8 cellular contexts compared by ENCODE assay signal in the genomic region with DNA sequence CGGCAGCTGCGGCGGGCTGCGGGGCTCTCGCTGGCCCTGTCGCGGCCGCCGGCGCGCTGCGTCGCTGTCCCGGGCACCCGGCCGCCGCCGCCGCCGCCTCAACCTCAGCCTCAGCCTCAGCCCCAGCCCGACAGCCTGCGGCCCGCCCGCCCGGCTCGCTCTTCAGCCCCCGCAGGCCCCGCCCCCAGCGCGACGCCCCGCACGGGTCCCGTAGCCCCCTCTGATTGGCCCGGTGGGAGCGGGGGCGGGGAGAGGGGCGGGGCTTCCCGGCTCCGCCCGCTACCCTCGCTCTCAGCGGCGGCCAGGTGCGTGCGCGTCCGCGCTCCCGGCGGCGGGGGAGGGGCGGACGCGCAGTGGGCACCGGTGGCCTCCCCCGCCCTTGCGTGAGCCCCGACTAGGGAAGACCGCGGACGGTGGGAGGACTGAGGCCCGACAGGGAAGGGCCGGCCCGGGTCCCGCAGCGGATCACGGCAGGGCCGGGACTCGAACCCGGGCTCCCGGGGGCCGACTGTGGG. TPM values are rescaled to one million over a fixed set of nuclear protein-coding genes. Genes with fewer than 3 reads are reported as not detected.
DNase-seq lines count a peak whose midpoint lies in the region; ATAC-seq and TF ChIP-seq lines count a peak whose summit lies in the region.

A gene with protein sequence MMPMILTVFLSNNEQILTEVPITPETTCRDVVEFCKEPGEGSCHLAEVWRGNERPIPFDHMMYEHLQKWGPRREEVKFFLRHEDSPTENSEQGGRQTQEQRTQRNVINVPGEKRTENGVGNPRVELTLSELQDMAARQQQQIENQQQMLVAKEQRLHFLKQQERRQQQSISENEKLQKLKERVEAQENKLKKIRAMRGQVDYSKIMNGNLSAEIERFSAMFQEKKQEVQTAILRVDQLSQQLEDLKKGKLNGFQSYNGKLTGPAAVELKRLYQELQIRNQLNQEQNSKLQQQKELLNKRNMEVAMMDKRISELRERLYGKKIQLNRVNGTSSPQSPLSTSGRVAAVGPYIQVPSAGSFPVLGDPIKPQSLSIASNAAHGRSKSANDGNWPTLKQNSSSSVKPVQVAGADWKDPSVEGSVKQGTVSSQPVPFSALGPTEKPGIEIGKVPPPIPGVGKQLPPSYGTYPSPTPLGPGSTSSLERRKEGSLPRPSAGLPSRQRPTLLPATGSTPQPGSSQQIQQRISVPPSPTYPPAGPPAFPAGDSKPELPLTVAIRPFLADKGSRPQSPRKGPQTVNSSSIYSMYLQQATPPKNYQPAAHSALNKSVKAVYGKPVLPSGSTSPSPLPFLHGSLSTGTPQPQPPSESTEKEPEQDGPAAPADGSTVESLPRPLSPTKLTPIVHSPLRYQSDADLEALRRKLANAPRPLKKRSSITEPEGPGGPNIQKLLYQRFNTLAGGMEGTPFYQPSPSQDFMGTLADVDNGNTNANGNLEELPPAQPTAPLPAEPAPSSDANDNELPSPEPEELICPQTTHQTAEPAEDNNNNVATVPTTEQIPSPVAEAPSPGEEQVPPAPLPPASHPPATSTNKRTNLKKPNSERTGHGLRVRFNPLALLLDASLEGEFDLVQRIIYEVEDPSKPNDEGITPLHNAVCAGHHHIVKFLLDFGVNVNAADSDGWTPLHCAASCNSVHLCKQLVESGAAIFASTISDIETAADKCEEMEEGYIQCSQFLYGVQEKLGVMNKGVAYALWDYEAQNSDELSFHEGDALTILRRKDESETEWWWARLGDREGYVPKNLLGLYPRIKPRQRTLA (minus strand): TSS at position 137 of the 515 bp plus-strand sequence. CDS start 268 bp downstream, outside the sequence.

- peaks cover 10% of the 10 kb centered on the region for H3K79me2 ChIP-seq in DOHH2 (ENCODE audit: control insufficient read depth, low read length)
- H3K79me2 ChIP-seq in Karpas-422 (ENCODE audit: low read length): no peaks in the 10 kb centered on the region
- no peaks in the 10 kb centered on the region for H3K79me2 ChIP-seq in neural progenitor cell (ENCODE audit: low read depth)

- H3F3A ChIP-seq in DOHH2 (ENCODE audit: control insufficient read depth, insufficient read depth) (no peaks in the 10 kb centered on the region; the same call in 1 of the 2 replicates), neural progenitor cell (ENCODE audit: low read depth) (peaks cover 24% of the 10 kb centered on the region)

- no peak for TF ChIP-seq POLR2A in stomach (IDR thresholded peaks at IDR 0.05)

- H3K36me3 ChIP-seq in DOHH2 (ENCODE audit: control insufficient read depth, low read length) (no peaks in the 10 kb centered on the region), Karpas-422 (ENCODE audit: insufficient read depth, low read length) (no peaks in the 10 kb centered on the region), RWPE2 (ENCODE audit: low read depth) (no peaks in the 10 kb centered on the region), neural progenitor cell (no peaks in the 10 kb centered on the region), stomach (peaks cover 0 to 10% (median 3%) of the 10 kb centered on the region in 4 donors)

- WGBS in stomach, 5 donors: 0 to 1% (median 0%) methylated on average over 8 to 73 of the region's 73 CpGs

- intact Hi-C loops in stomach (cut with DNase I; ENCODE audit: low total_unique reads): no loop called here

- H3K27me3 Mint-ChIP-seq in neural progenitor cell (ENCODE audit: insufficient read depth, low read depth): peaks cover 32% of the 10 kb centered on the region

- H3K9me2 ChIP-seq in DOHH2 (replicated peaks; ENCODE audit: control insufficient read depth, low read length) (no peaks in the 10 kb centered on the region), Karpas-422 (replicated peaks; ENCODE audit: insufficient read depth, low read length) (no peaks in the 10 kb centered on the region)

- H3K9me3 Mint-ChIP-seq in neural progenitor cell: no peaks in the 10 kb centered on the region

- no peak within 1 kb of the TSS for H3K27ac ChIP-seq in DOHH2 (ENCODE audit: low read depth, low read length)
- H3K27ac ChIP-seq in Karpas-422 (ENCODE audit: low read length): no peak within 1 kb of the TSS
- H3K27ac ChIP-seq in RWPE2 (ENCODE audit: poor library complexity, severe bottlenecking): peak within 1 kb of the TSS; percentile 60
- no peak within 1 kb of the TSS for H3K27ac ChIP-seq in neural progenitor cell
- H3K27ac ChIP-seq in stomach: peak within 1 kb of the TSS; percentile 80 to 98 (median 88)

- H3K4me1 ChIP-seq in DOHH2 (ENCODE audit: control insufficient read depth, low read length) (peaks cover 13% of the 10 kb centered on the region), Karpas-422 (ENCODE audit: low read length) (peaks cover 8% of the 10 kb centered on the region), RWPE2 (ENCODE audit: insufficient read depth, poor library complexity, severe bottlenecking) (peaks cover 14% of the 10 kb centered on the region), neural progenitor cell (peaks cover 6% of the 10 kb centered on the region), stomach (peaks cover 16 to 42% (median 29%) of the 10 kb centered on the region in 4 donors)

- no peak for TF ChIP-seq EP300 in stomach (IDR thresholded peaks at IDR 0.05)

- H2AFZ ChIP-seq in Karpas-422 (ENCODE audit: low read length) (peak within 1 kb of the TSS; percentile 70; the same call in 1 of the 2 replicates), neural progenitor cell (replicated peaks) (peak within 1 kb of the TSS; percentile 89)

- H3K4me1 Mint-ChIP-seq in neural progenitor cell: peaks cover 14% of the 10 kb centered on the region

- no peaks in the 10 kb centered on the region for H3K9me3 ChIP-seq in DOHH2 (ENCODE audit: control insufficient read depth, insufficient read depth, low read length)
- no peaks in the 10 kb centered on the region for H3K9me3 ChIP-seq in Karpas-422 (ENCODE audit: low read length)
- no peaks in the 10 kb centered on the region for H3K9me3 ChIP-seq in RWPE2 (ENCODE audit: severe bottlenecking)
- H3K9me3 ChIP-seq in neural progenitor cell (ENCODE audit: low read depth): no peaks in the 10 kb centered on the region
- no peaks in the 10 kb centered on the region for H3K9me3 ChIP-seq in stomach

- peak within 1 kb of the TSS; percentile 99 for H3K4me2 ChIP-seq in DOHH2 (ENCODE audit: low read length)
- H3K4me2 ChIP-seq in Karpas-422 (ENCODE audit: low read depth, low read length, poor library complexity, severe bottlenecking): peak within 1 kb of the TSS; percentile 82
- peak within 1 kb of the TSS; percentile 99 for H3K4me2 ChIP-seq in neural progenitor cell

- H3K4me3 Mint-ChIP-seq in neural progenitor cell: peak within 1 kb of the TSS; percentile 89

- H3K27ac Mint-ChIP-seq in neural progenitor cell: no peak within 1 kb of the TSS

- H4K20me1 ChIP-seq in DOHH2 (ENCODE audit: control insufficient read depth, insufficient read depth, low read depth, low read length): no peaks in the 10 kb centered on the region
- 0 out of 2 replicates have a peak, but pooled peaks cover 3% of the 10 kb centered on the region for H4K20me1 ChIP-seq in Karpas-422 (ENCODE audit: insufficient read depth, low read depth, low read length)
- peaks cover 15% of the 10 kb centered on the region for H4K20me1 ChIP-seq in neural progenitor cell (ENCODE audit: low read depth)

- H3K27me3 ChIP-seq in DOHH2 (ENCODE audit: control insufficient read depth, low read length) (peaks cover 18% of the 10 kb centered on the region), Karpas-422 (ENCODE audit: low read length) (no peaks in the 10 kb centered on the region), RWPE2 (ENCODE audit: insufficient read depth, poor library complexity, severe bottlenecking) (no peaks in the 10 kb centered on the region), neural progenitor cell (peaks cover 52% of the 10 kb centered on the region), stomach (no peaks in the 10 kb centered on the region)

- H3K9ac ChIP-seq in Karpas-422 (ENCODE audit: low read length) (peak within 1 kb of the TSS; percentile 69), neural progenitor cell (no peak within 1 kb of the TSS)

- ATAC-seq in GM21786 (IDR thresholded peaks at IDR 0.05; ENCODE audit: unreplicated experiment): peak; percentile 83
- ATAC-seq in RWPE2 (ENCODE audit: low read depth): peak; percentile 90

- no peaks in the 10 kb centered on the region for H3K36me3 Mint-ChIP-seq in neural progenitor cell

- DNase-seq in Karpas-422 (peak; percentile 99), RWPE2 (ENCODE audit: low spot score) (peak; percentile 93), activated gamma-delta T cell treated with Interleukin-2 at 50 U/mL for 16 hours (peak; percentile 94), foreskin fibroblast (peak; percentile 78 to 95), neural progenitor cell (ENCODE audit: low spot score) (peak; percentile 98), stomach (peak; percentile 96)

- TF ChIP-seq CTCF in DOHH2 (IDR thresholded peaks at IDR 0.05; ENCODE audit: low read depth, low read length, poor library complexity, severe bottlenecking) (no peak), RWPE2 (IDR thresholded peaks at IDR 0.05; ENCODE audit: poor library complexity, severe bottlenecking) (no peak), foreskin fibroblast (IDR thresholded peaks at IDR 0.05; ENCODE audit: low read depth, low read length) (no peak), neural progenitor cell (IDR thresholded peaks at IDR 0.05) (no peak), stomach (IDR thresholded peaks at IDR 0.05) (no peak)

- H3K4me3 ChIP-seq in DOHH2 (ENCODE audit: low read length) (peak within 1 kb of the TSS; percentile 90), Karpas-422 (ENCODE audit: low read length) (peak within 1 kb of the TSS; percentile 68), RWPE2 (ENCODE audit: severe bottlenecking) (peak within 1 kb of the TSS; percentile 77), foreskin fibroblast (ENCODE audit: low read depth in 1 of 2, low read length in 2 of 2) (peak within 1 kb of the TSS; percentile 64 to 67), neural progenitor cell (peak within 1 kb of the TSS; percentile 86), stomach (peak within 1 kb of the TSS; percentile 74 to 83 (median 77))

RNA-seq across cellular contexts. Expression of the gene that starts here (rescaled TPM):
- total RNA-seq in Karpas-422 (2014; rRNA removed; shearing (Covaris generic); ENCODE audit: low replicate concordance): 3.0 and 3.6 TPM in 2 replicates
- total RNA-seq in neural progenitor cell (ENCODE audit: low replicate concordance): 2.4 and 2.5 TPM in 2 replicates
- total RNA-seq in stomach: 10 to 100 TPM; 16.7 to 84.0 (median 28.1) TPM
- polyA plus RNA-seq in stomach: 10 to 100 TPM; 10.8 to 15.5 (median 12.7) TPM

Comparison
In these comparisons a context has a peak if more than half of its experiments do, and no peak if none do; other contexts are left out.
1. H3K27ac ChIP-seq: peak in RWPE2 (single experiment) and stomach (5 of 5); none in DOHH2 (single experiment), Karpas-422 (single experiment) and neural progenitor cell (single experiment).
2. Peak in every context shown above with its lines, with median percentiles within 50 percentile points of each other: H3K4me2 ChIP-seq, H3K4me3 ChIP-seq and DNase-seq.